Comparison of ENCODE assay signal across 18 cellular contexts in genomic region chr16:12815361-12815760, GRCh38. TPM values are rescaled to one million over a fixed set of nuclear protein-coding genes. Genes with fewer than 3 reads are reported as not detected.
A peak's percentile ranks its signal among the peaks of the same experiment; 100 is the strongest.
DNase-seq lines count a peak whose midpoint lies in the region; ATAC-seq, FAIRE-seq and TF ChIP-seq lines count a peak whose summit lies in the region.
"Had no signal": no experiment of that assay in that cellular context is flagged by ENCODE, and none has a peak within 500 bp of the region (broad histone marks: within the 10 kb centered on the region; RNA-seq: fewer than 3 reads in every experiment).

No MANE protein-coding gene starts in this region.

- no peaks in the 10 kb centered on the region for H3K36me3 ChIP-seq in left ventricle myocardium inferior
- no peaks in the 10 kb centered on the region for H3K36me3 ChIP-seq in heart left ventricle
- H3K36me3 ChIP-seq in upper lobe of right lung: no peaks in the 10 kb centered on the region
- no peaks in the 10 kb centered on the region for H3K36me3 ChIP-seq in stomach
- H3K36me3 ChIP-seq: SJCRH30 had no signal

- H3K4me1 ChIP-seq in left ventricle myocardium inferior (no peaks in the 10 kb centered on the region), heart left ventricle (peaks cover 0 to 21% (median 0%) of the 10 kb centered on the region in 12 donors), upper lobe of right lung (peaks cover 6% of the 10 kb centered on the region), stomach (no peaks in the 10 kb centered on the region)
- H3K4me1 ChIP-seq: psoas muscle, SJCRH30 had no signal

- peak overlapping the region; percentile 37 for H3K4me3 Mint-ChIP-seq in glutamatergic neuron (ENCODE audit: unreplicated experiment)
- H3K4me3 Mint-ChIP-seq: brain had no signal

- TF ChIP-seq EP300 in stomach (IDR thresholded peaks at IDR 0.05): no peak

- H3K27me3 ChIP-seq in left ventricle myocardium inferior (ENCODE audit: low read depth) (peaks cover 4% of the 10 kb centered on the region), heart left ventricle (peaks cover 0 to 5% (median 0%) of the 10 kb centered on the region in 9 donors), upper lobe of right lung (no peaks in the 10 kb centered on the region), stomach (no peaks in the 10 kb centered on the region)
- H3K27me3 ChIP-seq: SJCRH30 had no signal

- TF ChIP-seq POLR2A in heart left ventricle (IDR thresholded peaks at IDR 0.05) (no peak), stomach (IDR thresholded peaks at IDR 0.05) (no peak)

- FAIRE-seq in D721Med (lab: Jason Lieb, UNC): no peak
- FAIRE-seq: GM12891, kidney had no signal

- H3K27me3 Mint-ChIP-seq in glutamatergic neuron (ENCODE audit: unreplicated experiment): peaks cover 1% of the 10 kb centered on the region

- H3K27ac ChIP-seq in left ventricle myocardium inferior (replicated peaks) (no peak overlapping the region), heart left ventricle (no peak overlapping the region), upper lobe of right lung (no peak overlapping the region), stomach (no peak overlapping the region)
- H3K27ac ChIP-seq: psoas muscle, SJCRH30 had no signal

- peaks cover 6% of the 10 kb centered on the region for H3K9me3 ChIP-seq in left ventricle myocardium inferior (replicated peaks)
- peaks cover 0 to 2% (median 0%) of the 10 kb centered on the region in 12 donors for H3K9me3 ChIP-seq in heart left ventricle
- no peaks in the 10 kb centered on the region for H3K9me3 ChIP-seq in upper lobe of right lung
- H3K9me3 ChIP-seq in stomach: no peaks in the 10 kb centered on the region
- H3K9me3 ChIP-seq: psoas muscle, SJCRH30 had no signal

- 54 to 69% (median 61%) methylated on average over 3 of the region's 3 CpGs for WGBS in heart left ventricle, 4 donors
- 36 to 58% (median 38%) methylated on average over 3 of the region's 3 CpGs for WGBS in stomach, 5 donors

- peaks cover 1% of the 10 kb centered on the region for H3K9me3 Mint-ChIP-seq in glutamatergic neuron (ENCODE audit: unreplicated experiment)

- ATAC-seq in heart left ventricle (no peak), upper lobe of right lung (peak; percentile 47), HG03439 (IDR thresholded peaks at IDR 0.05; ENCODE audit: unreplicated experiment) (no peak)
- ATAC-seq: psoas muscle had no signal

- intact Hi-C loops in left ventricle myocardium inferior (cut with micrococcal nuclease) (no loop called here), heart left ventricle (cut with DNase I) (loop anchor here in 9 of 10 donors (5.0 to 10.0 kb wide), 6 partner anchors 241 to 723 kb away; no protein-coding TSS in a partner anchor), upper lobe of right lung (cut with DNase I) (no loop called here), stomach (cut with DNase I; ENCODE audit: low total_unique reads) (no loop called here)

- peaks cover 5% of the 10 kb centered on the region for H3K4me1 Mint-ChIP-seq in glutamatergic neuron (ENCODE audit: low read depth, unreplicated experiment)
- H3K4me1 Mint-ChIP-seq: brain had no signal

- peak overlapping the region; percentile 65 for H3K27ac Mint-ChIP-seq in glutamatergic neuron (ENCODE audit: unreplicated experiment)
- H3K27ac Mint-ChIP-seq: brain had no signal

- no peak overlapping the region for H3K4me3 ChIP-seq in left ventricle myocardium inferior
- H3K4me3 ChIP-seq in heart left ventricle: no peak overlapping the region
- no peak overlapping the region for H3K4me3 ChIP-seq in upper lobe of right lung
- H3K4me3 ChIP-seq in stomach: no peak overlapping the region
- H3K4me3 ChIP-seq: psoas muscle, SJCRH30 had no signal

- TF ChIP-seq CTCF in left ventricle myocardium inferior (IDR thresholded peaks at IDR 0.05; ENCODE audit: borderline replicate concordance): peak; percentile 17
- TF ChIP-seq CTCF in heart left ventricle (IDR thresholded peaks at IDR 0.05): no peak
- TF ChIP-seq CTCF in glutamatergic neuron (IDR thresholded peaks at IDR 0.05; ENCODE audit: partially characterized antibody, unreplicated experiment): no peak
- TF ChIP-seq CTCF in upper lobe of right lung (IDR thresholded peaks at IDR 0.05): no peak
- peak in 1 of 7 experiments; percentile 8 for TF ChIP-seq CTCF in stomach (IDR thresholded peaks at IDR 0.05)
- TF ChIP-seq CTCF in D721Med (IDR thresholded peaks at IDR 0.05; ENCODE audit: insufficient read depth, missing control alignments): no peak

- H3K36me3 Mint-ChIP-seq in glutamatergic neuron (ENCODE audit: unreplicated experiment): peaks cover 15% of the 10 kb centered on the region
- H3K36me3 Mint-ChIP-seq: brain had no signal

- DNase-seq in left ventricle myocardium inferior (no peak), heart left ventricle (no peak), RPMI8226 (peak; percentile 17), glutamatergic neuron (no peak), upper lobe of right lung (no peak), stomach (no peak), D721Med (ENCODE audit: insufficient read length, low spot score) (no peak)
- DNase-seq: EL; kidney; NCI-H1105 treated with DMSO at 0.1 percent for 48 hours; NK-92 treated with Interleukin-12 subunit alpha and Interleukin-12 subunit beta, amount 100 ng/mL, for 24 hours; psoas muscle; SJCRH30; stimulated activated CD4-positive, alpha-beta T cell treated with anti-CD3 and anti-CD28 coated beads, Interleukin-2, amount 100 ng/mL, for 24 hours; stimulated activated CD8-positive, alpha-beta memory T cell treated with anti-CD3 and anti-CD28 coated beads, Interleukin-4, amount 100 ng/mL, for 48 hours had no signal

RNA-seq across cellular contexts. Expression of gene CPPED1, which starts 11.7 kb away (rescaled TPM):
- total RNA-seq in left ventricle myocardium inferior (12.4 TPM), heart left ventricle (10 to 100 TPM in 6 of 9 donors, 1 to 10 TPM in 3; 5.6 to 25.1 (median 12.6) TPM), glutamatergic neuron (ENCODE audit: unreplicated experiment) (41.3 TPM), upper lobe of right lung (20.1 TPM), stomach (100 to 1,000 TPM in 1 of 5 donors, 10 to 100 TPM in 4; 11.3 to 178 (median 19.7) TPM)
- polyA plus RNA-seq in heart left ventricle (1 to 10 TPM; 6.6 to 6.8 TPM), stomach (10 to 100 TPM in 1 of 3 donors, 1 to 10 TPM in 2; 8.0 to 11.8 (median 9.0) TPM)

Comparison
In these comparisons a context has a peak if more than half of its experiments do, and no peak if none do; other contexts are left out.
1. intact Hi-C loops: an anchor here in heart left ventricle (5.0 to 10.0 kb wide); none called in left ventricle myocardium inferior, upper lobe of right lung and stomach.